In the genomic region with DNA sequence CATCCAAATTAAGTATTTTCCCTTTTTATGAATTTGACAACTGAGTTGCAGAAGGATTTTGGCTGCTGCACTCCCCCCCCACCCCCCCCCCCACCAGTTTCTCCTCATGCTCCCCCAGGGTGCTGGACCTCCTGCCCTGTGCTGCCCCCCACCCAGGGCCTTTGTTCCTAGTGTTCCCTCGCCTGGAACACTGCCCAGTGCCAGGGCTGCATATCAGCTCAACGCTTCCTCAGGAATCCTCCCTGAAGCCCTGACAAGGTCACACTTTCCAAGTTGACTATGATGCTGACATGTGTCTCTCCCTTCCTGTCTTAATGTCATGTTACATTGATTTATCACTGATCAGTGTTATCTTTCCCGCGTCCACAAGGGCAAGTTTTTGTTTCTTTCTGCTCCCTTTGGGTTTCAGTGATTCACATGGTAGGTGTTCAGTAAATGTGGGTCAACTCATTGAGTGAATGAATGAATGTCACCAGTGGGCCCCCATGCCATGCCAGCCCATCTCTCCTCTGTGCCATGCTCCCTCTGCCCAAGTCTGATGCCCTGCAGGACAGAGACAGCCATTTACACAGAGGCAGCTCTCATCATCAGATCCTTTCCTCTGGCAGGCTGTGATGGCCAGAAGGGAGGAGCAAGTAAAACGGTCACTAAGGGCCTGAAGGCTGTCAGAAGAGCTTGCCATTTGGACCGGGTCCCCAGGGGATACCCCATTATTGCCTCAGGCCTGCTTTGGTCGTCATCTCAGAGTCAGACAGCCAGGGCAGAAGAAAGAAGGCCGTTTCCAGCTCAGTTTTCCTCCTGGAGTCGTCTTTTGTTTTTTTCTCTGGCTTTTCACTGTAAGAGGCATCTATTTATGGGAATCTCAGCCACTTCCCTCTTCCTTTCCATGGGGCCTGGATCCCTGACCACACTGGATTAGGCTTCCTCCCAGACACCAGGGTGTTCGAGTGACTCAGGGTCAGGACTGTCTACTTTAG, we compare ENCODE assay signal across 14 cellular contexts.
DNase-seq lines count a peak whose midpoint lies in the region; ATAC-seq and TF ChIP-seq lines count a peak whose summit lies in the region.
"Had no signal": no experiment of that assay in that cellular context is flagged by ENCODE, and none has a peak within 500 bp of the region (broad histone marks: within the 10 kb centered on the region; RNA-seq: fewer than 3 reads in every experiment).

No MANE protein-coding gene starts in this region.

- H3K9me3 ChIP-seq in esophagus squamous epithelium (no peaks in the 10 kb centered on the region), subcutaneous abdominal adipose tissue (ENCODE audit: control insufficient read depth in 5 of 5, low read length in 5 of 5) (peaks cover 0 to 7% (median 3%) of the 10 kb centered on the region in 5 donors), SK-N-SH (no peaks in the 10 kb centered on the region)

- H3K9ac ChIP-seq in subcutaneous abdominal adipose tissue (ENCODE audit: low read length in 5 of 5) = peak overlapping the region in 2 of 5 donors; percentile 1 to 19
- H3K9ac ChIP-seq in SK-N-SH = no peak overlapping the region

- no peak overlapping the region for H3K4me2 ChIP-seq in SK-N-SH

- CTCF ChIA-PET in SK-N-SH (lab: Yijun Ruan, JAX) = interaction anchor here (1.6 kb wide), 1 partner anchor 11 kb away, joined by 4 read pairs; no protein-coding TSS in a partner anchor

- H3K4me1 ChIP-seq in esophagus squamous epithelium = peaks cover 0 to 16% (median 0%) of the 10 kb centered on the region in 3 donors
- peaks cover 5 to 16% (median 10%) of the 10 kb centered on the region in 5 donors for H3K4me1 ChIP-seq in subcutaneous abdominal adipose tissue (ENCODE audit: control insufficient read depth in 5 of 5, insufficient read depth in 5 of 5, low read length in 5 of 5)
- peaks cover 0 to 2% of the 10 kb centered on the region in 2 experiments; a peak in 1 of 4 replicates for H3K4me1 ChIP-seq in SK-N-SH (ENCODE audit: control insufficient read depth in 1 of 2, insufficient read depth in 2 of 2, low read depth in 1 of 2, low read length in 1 of 2)

- peak; percentile 41 for DNase-seq in LHCN-M2 (ENCODE audit: low read depth)
- DNase-seq in esophagus squamous epithelium (lab: John Stamatoyannopoulos, UW) = no peak
- peak; percentile 27 for DNase-seq in midbrain (lab: John Stamatoyannopoulos, UW)
- DNase-seq in SK-N-SH = no peak
- no peak for DNase-seq in NAMALWA (ENCODE audit: low spot score)
- no peak for DNase-seq in NCI-H2171 (lab: John Stamatoyannopoulos, UW)
- DNase-seq: activated CD8-positive, alpha-beta T cell treated with anti-CD3 and anti-CD28 coated beads, Interleukin-2, amount 10 ng/mL, durations not matched to agents 7 days and 5 days; activated naive CD4-positive, alpha-beta T cell treated with Interleukin-2 at 50 U/mL for 16 hours; CD4-positive, alpha-beta T cell; occipital lobe; stimulated activated CD4-positive, alpha-beta T cell treated with anti-CD3 and anti-CD28 coated beads, Interleukin-4, amount 100 ng/mL, for 1 hour had no signal

- no peaks in the 10 kb centered on the region for H3K79me2 ChIP-seq in SK-N-SH (ENCODE audit: insufficient read depth)

- TF ChIP-seq CTCF in esophagus squamous epithelium (IDR thresholded peaks at IDR 0.05) = no peak
- TF ChIP-seq CTCF in SK-N-SH (IDR thresholded peaks at IDR 0.05) = no peak

- TF ChIP-seq EP300 in SK-N-SH (IDR thresholded peaks at IDR 0.05; ENCODE audit: borderline replicate concordance in 1 of 2, low read depth in 1 of 2, low read length in 1 of 2) = no peak

- H3K27me3 ChIP-seq in esophagus squamous epithelium (no peaks in the 10 kb centered on the region), subcutaneous abdominal adipose tissue (ENCODE audit: control insufficient read depth in 5 of 5, insufficient read depth in 4 of 5, low read length in 5 of 5) (no peaks in the 10 kb centered on the region), SK-N-SH (ENCODE audit: insufficient read depth) (no peaks in the 10 kb centered on the region)
- H3K27me3 ChIP-seq: foreskin keratinocyte had no signal

- TF ChIP-seq POLR2A in esophagus squamous epithelium (IDR thresholded peaks at IDR 0.05) = no peak

- no peaks in the 10 kb centered on the region for H4K20me1 ChIP-seq in SK-N-SH (ENCODE audit: insufficient read depth)

- H3K9me2 ChIP-seq in SK-N-SH = no peaks in the 10 kb centered on the region

- POLR2A ChIA-PET in SK-N-SH (lab: Yijun Ruan, JAX) = no interaction called here

- ATAC-seq in GM21619 (IDR thresholded peaks at IDR 0.05; ENCODE audit: unreplicated experiment) = no peak
- ATAC-seq: activated CD8-positive, alpha-beta T cell treated with anti-CD3 and anti-CD28 coated beads, Interleukin-2, amount 10 ng/mL, durations not matched to agents 7 days and 5 days had no signal

- H3K27ac ChIP-seq in esophagus squamous epithelium (peak overlapping the region in 3 of 4 donors; percentile 40 to 44 (median 42)), subcutaneous abdominal adipose tissue (ENCODE audit: low read depth, low read length) (peak overlapping the region; percentile 37), SK-N-SH (ENCODE audit: low read depth in 2 of 2, low read length in 1 of 2) (no peak overlapping the region)
- H3K27ac ChIP-seq: foreskin keratinocyte had no signal

- intact Hi-C loops in esophagus squamous epithelium (cut with DNase I) = no loop called here

- no peak for TF ChIP-seq RAD21 in SK-N-SH (IDR thresholded peaks at IDR 0.05; ENCODE audit: low read length)

- no peaks in the 10 kb centered on the region for H3F3A ChIP-seq in SK-N-SH (replicated peaks; ENCODE audit: insufficient read depth)

- no peak overlapping the region for H2AFZ ChIP-seq in SK-N-SH (ENCODE audit: low read depth)

- H3K4me3 ChIP-seq in esophagus squamous epithelium (no peak overlapping the region), subcutaneous abdominal adipose tissue (ENCODE audit: low read depth in 1 of 5, low read length in 5 of 5) (peak overlapping the region in 1 of 5 donors; percentile 2), SK-N-SH (ENCODE audit: low read depth in 2 of 2, low read length in 1 of 2) (no peak overlapping the region)

- H3K36me3 ChIP-seq in esophagus squamous epithelium (peaks cover 0 to 30% (median 0%) of the 10 kb centered on the region in 3 donors), subcutaneous abdominal adipose tissue (ENCODE audit: control insufficient read depth in 5 of 5, insufficient read depth in 5 of 5, low read length in 5 of 5) (peaks cover 0 to 7% (median 4%) of the 10 kb centered on the region in 5 donors), SK-N-SH (replicated peaks in 1 of 2; ENCODE audit: control insufficient read depth in 1 of 2, insufficient read depth in 2 of 2, low read length in 1 of 2) (no peaks in the 10 kb centered on the region)

- WGBS in esophagus squamous epithelium, 2 donors = 52 to 65% methylated on average over 10 of the region's 10 CpGs
- WGBS in SK-N-SH (ENCODE audit: low lambda C conversion rate) = 74% methylated on average over 9 of the region's 10 CpGs

TF ChIP-seq in SK-N-SH, 30 proteins besides CTCF, POLR2A, EP300 and RAD21:
- TF ChIP-seq RCOR1 (IDR thresholded peaks at IDR 0.05; ENCODE audit: low read length) = no peak
- no peak for TF ChIP-seq EZH2phosphoT487 (IDR thresholded peaks at IDR 0.05; ENCODE audit: borderline replicate concordance, low read depth)
- no peak for TF ChIP-seq POLR2AphosphoS5 (IDR thresholded peaks at IDR 0.05; ENCODE audit: low read depth, low read length)

Comparison
In these comparisons a context has a peak if more than half of its experiments do, and no peak if none do; other contexts are left out.
1. DNase-seq: peak in LHCN-M2 (single experiment) and midbrain (single experiment); none in esophagus squamous epithelium (single experiment), SK-N-SH (single experiment), NAMALWA (single experiment) and NCI-H2171 (single experiment).
2. H3K27ac ChIP-seq: peak in esophagus squamous epithelium (3 of 4) and subcutaneous abdominal adipose tissue (single experiment); none in SK-N-SH (0 of 2).